In genomic region chr15:46178138-46178537, GRCh38 we compare ENCODE assay signal across 8 cellular contexts.
"Had no signal": no experiment of that assay in that cellular context is flagged by ENCODE, and none has a peak within 500 bp of the region (broad histone marks: within the 10 kb centered on the region; RNA-seq: fewer than 3 reads in every experiment).

No MANE protein-coding gene starts in this region.

- H3K4me3 Mint-ChIP-seq: GM23338, H9, HFFc6 had no signal

- H3K9ac ChIP-seq: GM23248 had no signal

- H3K36me3 ChIP-seq: HAP-1 had no signal

- H3K9me3 ChIP-seq: HAP-1 had no signal

- H2AFZ ChIP-seq: GM23248, GM23338 had no signal

- H3K4me2 ChIP-seq: GM23338 had no signal

- H3K27ac ChIP-seq: GM23248 had no signal

- H3K4me1 Mint-ChIP-seq: GM23338, H9 had no signal

- DNase-seq: GM23248, GOT3, H7, H9, HCEC 1CT, HFFc6 had no signal

- H3K4me3 ChIP-seq: GM23248, GM23338, HAP-1 had no signal

- H3K27ac Mint-ChIP-seq: GM23338, H9, HFFc6 had no signal
